ENCODE assay signal across 1 cellular context in the genomic region with DNA sequence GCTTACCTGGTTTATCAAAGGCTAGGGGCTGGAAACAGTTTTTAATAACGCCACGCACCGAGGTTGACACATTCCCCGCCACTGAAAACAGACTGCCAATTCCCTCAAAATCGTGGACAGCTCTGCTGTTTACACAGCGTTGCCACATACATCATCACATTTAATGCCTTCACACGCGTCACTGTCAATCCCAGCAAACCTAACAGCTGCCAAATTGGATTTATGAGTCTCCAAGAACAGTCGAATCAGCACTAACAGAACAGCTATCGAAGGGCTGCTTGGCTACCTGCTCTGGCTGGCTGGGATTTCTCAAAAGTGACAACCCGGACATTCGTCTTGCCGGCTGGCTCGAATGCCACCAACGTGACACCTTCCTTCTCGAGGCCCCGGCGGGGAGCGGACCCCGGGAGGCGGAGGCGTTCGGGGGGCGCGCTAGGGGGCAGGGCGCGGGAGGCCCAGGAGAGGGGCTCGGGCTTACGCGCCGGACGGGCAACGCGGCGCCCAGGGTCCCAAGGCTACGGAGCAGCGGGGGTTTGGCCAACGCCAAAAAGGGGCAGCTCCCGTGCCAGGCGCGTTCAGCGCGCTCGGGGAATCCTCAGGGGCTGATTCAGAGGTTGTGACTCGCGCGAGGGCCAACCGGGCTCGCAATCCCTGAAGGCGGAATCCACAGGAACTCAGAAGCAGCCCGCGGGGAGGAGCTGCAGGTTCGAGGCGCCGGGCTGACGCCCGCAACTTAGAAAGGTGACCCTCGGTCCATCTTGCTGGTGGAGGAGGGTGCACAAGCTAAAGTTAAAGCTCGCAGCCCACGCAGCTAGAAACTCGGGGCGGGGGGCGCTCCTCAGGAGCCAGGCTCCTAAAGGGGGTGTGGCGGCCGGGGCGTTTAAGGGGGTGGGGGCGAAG.
TF ChIP-seq lines count a peak whose summit lies in the region.

No MANE protein-coding gene starts in this region.

TF ChIP-seq in HepG2, 621 proteins besides CTCF, POLR2A, EP300 and RAD21 (continued from another document and continues in another):
- TF ChIP-seq NR1H2 (CRISPR knock-in tag; IDR thresholded peaks at IDR 0.05; ENCODE audit: borderline replicate concordance, low read depth) (no peak), PLRG1 (conservative IDR thresholded peaks at IDR 0.05) (no peak), FIP1L1 (IDR thresholded peaks at IDR 0.05; ENCODE audit: borderline replicate concordance, insufficient read depth, low read depth, low read length) (no peak), ISX (CRISPR knock-in tag; conservative IDR thresholded peaks at IDR 0.05) (peak; percentile 84; the same call in 1 of the 2 replicates), GATAD1 (CRISPR knock-in tag; IDR thresholded peaks at IDR 0.05) (no peak), RBM22 (optimal IDR thresholded peaks at IDR 0.05; ENCODE audit: low read length) (no peak), BHLHE40 (IDR thresholded peaks at IDR 0.05; ENCODE audit: low read length) (no peak), NFIC (IDR thresholded peaks at IDR 0.05; ENCODE audit: low read length) (no peak), SMC3 (IDR thresholded peaks at IDR 0.05; ENCODE audit: low read length) (no peak), ARNT (IDR thresholded peaks at IDR 0.05) (no peak), ELF4 (CRISPR knock-in tag; IDR thresholded peaks at IDR 0.05; ENCODE audit: borderline replicate concordance) (no peak), TBL1XR1 (IDR thresholded peaks at IDR 0.05; ENCODE audit: borderline replicate concordance, low read length, partially characterized antibody) (no peak), ZNF263 (CRISPR knock-in tag; IDR thresholded peaks at IDR 0.05) (no peak; the same call in 1 of the 2 replicates), ETV5 (CRISPR knock-in tag; IDR thresholded peaks at IDR 0.05; ENCODE audit: borderline replicate concordance) (no peak), YEATS2 (CRISPR knock-in tag; IDR thresholded peaks at IDR 0.05; ENCODE audit: borderline replicate concordance) (no peak), MTA3 (CRISPR knock-in tag; IDR thresholded peaks at IDR 0.05) (no peak), ZSCAN22 (CRISPR knock-in tag; IDR thresholded peaks at IDR 0.05) (no peak), SAFB2 (CRISPR knock-in tag; IDR thresholded peaks at IDR 0.05; ENCODE audit: borderline replicate concordance, low read depth) (0 out of 2 replicates have a peak, but pooled peaks have one; percentile 62), ZNF230 (CRISPR knock-in tag; IDR thresholded peaks at IDR 0.05) (no peak), IRF2 (CRISPR knock-in tag; IDR thresholded peaks at IDR 0.05) (no peak), SSRP1 (CRISPR knock-in tag; IDR thresholded peaks at IDR 0.05) (0 out of 2 replicates have a peak, but pooled peaks have one; percentile 61), ZFP36L2 (CRISPR knock-in tag; IDR thresholded peaks at IDR 0.05) (no peak), ZNF446 (CRISPR knock-in tag; IDR thresholded peaks at IDR 0.05) (no peak), ZNF790 (CRISPR knock-in tag; IDR thresholded peaks at IDR 0.05; ENCODE audit: borderline replicate concordance) (no peak), SOX13 (IDR thresholded peaks at IDR 0.05) (no peak), SOX13 (CRISPR knock-in tag; conservative IDR thresholded peaks at IDR 0.05 in 1 of 2, IDR thresholded peaks at IDR 0.05 in 1 of 2) (no peak), TOE1 (CRISPR knock-in tag; IDR thresholded peaks at IDR 0.05) (no peak), CBX2 (IDR thresholded peaks at IDR 0.05; ENCODE audit: low read depth, low read length) (no peak), CBX2 (CRISPR knock-in tag; IDR thresholded peaks at IDR 0.05; ENCODE audit: low read depth) (no peak), NRL (CRISPR knock-in tag; IDR thresholded peaks at IDR 0.05; ENCODE audit: borderline replicate concordance) (peak; percentile 32; the same call in 1 of the 2 replicates), CEBPG (CRISPR knock-in tag; IDR thresholded peaks at IDR 0.05) (peak; percentile 56; the same call in 1 of the 2 replicates), CREB1 (IDR thresholded peaks at IDR 0.05) (peak; percentile 59; the same call in 1 of the 2 replicates), CREB1 (CRISPR knock-in tag; IDR thresholded peaks at IDR 0.05) (no peak), SRY (CRISPR knock-in tag; IDR thresholded peaks at IDR 0.05) (no peak; the same call in 1 of the 2 replicates), TP53 (CRISPR knock-in tag; conservative IDR thresholded peaks at IDR 0.05) (no peak)
- TF ChIP-seq, protein P1, sequence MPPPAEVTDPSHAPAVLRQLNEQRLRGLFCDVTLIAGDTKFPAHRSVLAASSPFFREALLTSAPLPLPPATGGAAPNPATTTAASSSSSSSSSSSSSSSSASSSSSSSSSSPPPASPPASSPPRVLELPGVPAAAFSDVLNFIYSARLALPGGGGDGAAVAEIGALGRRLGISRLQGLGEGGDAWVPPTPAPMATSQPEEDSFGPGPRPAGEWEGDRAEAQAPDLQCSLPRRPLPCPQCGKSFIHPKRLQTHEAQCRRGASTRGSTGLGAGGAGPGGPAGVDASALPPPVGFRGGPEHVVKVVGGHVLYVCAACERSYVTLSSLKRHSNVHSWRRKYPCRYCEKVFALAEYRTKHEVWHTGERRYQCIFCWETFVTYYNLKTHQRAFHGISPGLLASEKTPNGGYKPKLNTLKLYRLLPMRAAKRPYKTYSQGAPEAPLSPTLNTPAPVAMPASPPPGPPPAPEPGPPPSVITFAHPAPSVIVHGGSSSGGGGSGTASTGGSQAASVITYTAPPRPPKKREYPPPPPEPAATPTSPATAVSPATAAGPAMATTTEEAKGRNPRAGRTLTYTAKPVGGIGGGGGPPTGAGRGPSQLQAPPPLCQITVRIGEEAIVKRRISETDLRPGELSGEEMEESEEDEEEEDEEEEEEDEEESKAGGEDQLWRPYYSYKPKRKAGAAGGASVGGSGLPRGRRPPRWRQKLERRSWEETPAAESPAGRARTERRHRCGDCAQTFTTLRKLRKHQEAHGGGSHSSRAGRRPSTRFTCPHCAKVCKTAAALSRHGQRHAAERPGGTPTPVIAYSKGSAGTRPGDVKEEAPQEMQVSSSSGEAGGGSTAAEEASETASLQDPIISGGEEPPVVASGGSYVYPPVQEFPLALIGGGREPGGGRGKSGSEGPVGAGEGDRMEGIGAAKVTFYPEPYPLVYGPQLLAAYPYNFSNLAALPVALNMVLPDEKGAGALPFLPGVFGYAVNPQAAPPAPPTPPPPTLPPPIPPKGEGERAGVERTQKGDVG (CRISPR knock-in tag; IDR thresholded peaks at IDR 0.05; ENCODE audit: borderline replicate concordance): no peak
- TF ChIP-seq, protein P2, sequence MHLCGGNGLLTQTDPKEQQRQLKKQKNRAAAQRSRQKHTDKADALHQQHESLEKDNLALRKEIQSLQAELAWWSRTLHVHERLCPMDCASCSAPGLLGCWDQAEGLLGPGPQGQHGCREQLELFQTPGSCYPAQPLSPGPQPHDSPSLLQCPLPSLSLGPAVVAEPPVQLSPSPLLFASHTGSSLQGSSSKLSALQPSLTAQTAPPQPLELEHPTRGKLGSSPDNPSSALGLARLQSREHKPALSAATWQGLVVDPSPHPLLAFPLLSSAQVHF (CRISPR knock-in tag; IDR thresholded peaks at IDR 0.05): no peak
- TF ChIP-seq, protein P3, sequence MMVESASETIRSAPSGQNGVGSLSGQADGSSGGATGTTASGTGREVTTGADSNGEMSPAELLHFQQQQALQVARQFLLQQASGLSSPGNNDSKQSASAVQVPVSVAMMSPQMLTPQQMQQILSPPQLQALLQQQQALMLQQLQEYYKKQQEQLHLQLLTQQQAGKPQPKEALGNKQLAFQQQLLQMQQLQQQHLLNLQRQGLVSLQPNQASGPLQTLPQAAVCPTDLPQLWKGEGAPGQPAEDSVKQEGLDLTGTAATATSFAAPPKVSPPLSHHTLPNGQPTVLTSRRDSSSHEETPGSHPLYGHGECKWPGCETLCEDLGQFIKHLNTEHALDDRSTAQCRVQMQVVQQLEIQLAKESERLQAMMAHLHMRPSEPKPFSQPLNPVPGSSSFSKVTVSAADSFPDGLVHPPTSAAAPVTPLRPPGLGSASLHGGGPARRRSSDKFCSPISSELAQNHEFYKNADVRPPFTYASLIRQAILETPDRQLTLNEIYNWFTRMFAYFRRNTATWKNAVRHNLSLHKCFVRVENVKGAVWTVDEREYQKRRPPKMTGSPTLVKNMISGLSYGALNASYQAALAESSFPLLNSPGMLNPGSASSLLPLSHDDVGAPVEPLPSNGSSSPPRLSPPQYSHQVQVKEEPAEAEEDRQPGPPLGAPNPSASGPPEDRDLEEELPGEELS (CRISPR knock-in tag; IDR thresholded peaks at IDR 0.05): no peak
- TF ChIP-seq, protein P4, sequence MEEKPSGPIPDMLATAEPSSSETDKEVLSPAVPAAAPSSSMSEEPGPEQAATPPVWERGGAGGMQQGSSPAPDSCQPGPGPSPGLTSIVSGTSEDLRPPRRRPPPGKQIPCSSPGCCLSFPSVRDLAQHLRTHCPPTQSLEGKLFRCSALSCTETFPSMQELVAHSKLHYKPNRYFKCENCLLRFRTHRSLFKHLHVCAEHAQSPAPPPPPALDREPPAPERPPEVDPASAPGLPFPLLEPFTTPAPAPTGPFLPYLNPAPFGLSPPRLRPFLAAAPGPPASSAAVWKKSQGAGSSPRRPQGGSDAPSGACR (CRISPR knock-in tag; IDR thresholded peaks at IDR 0.05): 0 out of 2 replicates have a peak, but pooled peaks have one; percentile 52
- TF ChIP-seq, protein P5, sequence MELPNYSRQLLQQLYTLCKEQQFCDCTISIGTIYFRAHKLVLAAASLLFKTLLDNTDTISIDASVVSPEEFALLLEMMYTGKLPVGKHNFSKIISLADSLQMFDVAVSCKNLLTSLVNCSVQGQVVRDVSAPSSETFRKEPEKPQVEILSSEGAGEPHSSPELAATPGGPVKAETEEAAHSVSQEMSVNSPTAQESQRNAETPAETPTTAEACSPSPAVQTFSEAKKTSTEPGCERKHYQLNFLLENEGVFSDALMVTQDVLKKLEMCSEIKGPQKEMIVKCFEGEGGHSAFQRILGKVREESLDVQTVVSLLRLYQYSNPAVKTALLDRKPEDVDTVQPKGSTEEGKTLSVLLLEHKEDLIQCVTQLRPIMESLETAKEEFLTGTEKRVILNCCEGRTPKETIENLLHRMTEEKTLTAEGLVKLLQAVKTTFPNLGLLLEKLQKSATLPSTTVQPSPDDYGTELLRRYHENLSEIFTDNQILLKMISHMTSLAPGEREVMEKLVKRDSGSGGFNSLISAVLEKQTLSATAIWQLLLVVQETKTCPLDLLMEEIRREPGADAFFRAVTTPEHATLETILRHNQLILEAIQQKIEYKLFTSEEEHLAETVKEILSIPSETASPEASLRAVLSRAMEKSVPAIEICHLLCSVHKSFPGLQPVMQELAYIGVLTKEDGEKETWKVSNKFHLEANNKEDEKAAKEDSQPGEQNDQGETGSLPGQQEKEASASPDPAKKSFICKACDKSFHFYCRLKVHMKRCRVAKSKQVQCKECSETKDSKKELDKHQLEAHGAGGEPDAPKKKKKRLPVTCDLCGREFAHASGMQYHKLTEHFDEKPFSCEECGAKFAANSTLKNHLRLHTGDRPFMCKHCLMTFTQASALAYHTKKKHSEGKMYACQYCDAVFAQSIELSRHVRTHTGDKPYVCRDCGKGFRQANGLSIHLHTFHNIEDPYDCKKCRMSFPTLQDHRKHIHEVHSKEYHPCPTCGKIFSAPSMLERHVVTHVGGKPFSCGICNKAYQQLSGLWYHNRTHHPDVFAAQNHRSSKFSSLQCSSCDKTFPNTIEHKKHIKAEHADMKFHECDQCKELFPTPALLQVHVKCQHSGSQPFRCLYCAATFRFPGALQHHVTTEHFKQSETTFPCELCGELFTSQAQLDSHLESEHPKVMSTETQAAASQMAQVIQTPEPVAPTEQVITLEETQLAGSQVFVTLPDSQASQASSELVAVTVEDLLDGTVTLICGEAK (IDR thresholded peaks at IDR 0.05): no peak
- TF ChIP-seq, protein P5 (CRISPR knock-in tag; IDR thresholded peaks at IDR 0.05): 0 out of 2 replicates have a peak, but pooled peaks have one; percentile 30
- TF ChIP-seq, protein P6, sequence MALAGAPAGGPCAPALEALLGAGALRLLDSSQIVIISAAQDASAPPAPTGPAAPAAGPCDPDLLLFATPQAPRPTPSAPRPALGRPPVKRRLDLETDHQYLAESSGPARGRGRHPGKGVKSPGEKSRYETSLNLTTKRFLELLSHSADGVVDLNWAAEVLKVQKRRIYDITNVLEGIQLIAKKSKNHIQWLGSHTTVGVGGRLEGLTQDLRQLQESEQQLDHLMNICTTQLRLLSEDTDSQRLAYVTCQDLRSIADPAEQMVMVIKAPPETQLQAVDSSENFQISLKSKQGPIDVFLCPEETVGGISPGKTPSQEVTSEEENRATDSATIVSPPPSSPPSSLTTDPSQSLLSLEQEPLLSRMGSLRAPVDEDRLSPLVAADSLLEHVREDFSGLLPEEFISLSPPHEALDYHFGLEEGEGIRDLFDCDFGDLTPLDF (CRISPR knock-in tag; IDR thresholded peaks at IDR 0.05): no peak
- TF ChIP-seq, protein P7, sequence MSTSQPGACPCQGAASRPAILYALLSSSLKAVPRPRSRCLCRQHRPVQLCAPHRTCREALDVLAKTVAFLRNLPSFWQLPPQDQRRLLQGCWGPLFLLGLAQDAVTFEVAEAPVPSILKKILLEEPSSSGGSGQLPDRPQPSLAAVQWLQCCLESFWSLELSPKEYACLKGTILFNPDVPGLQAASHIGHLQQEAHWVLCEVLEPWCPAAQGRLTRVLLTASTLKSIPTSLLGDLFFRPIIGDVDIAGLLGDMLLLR (CRISPR knock-in tag; IDR thresholded peaks at IDR 0.05): no peak
